Comparison of ENCODE assay signal across 29 cellular contexts in the genomic region with DNA sequence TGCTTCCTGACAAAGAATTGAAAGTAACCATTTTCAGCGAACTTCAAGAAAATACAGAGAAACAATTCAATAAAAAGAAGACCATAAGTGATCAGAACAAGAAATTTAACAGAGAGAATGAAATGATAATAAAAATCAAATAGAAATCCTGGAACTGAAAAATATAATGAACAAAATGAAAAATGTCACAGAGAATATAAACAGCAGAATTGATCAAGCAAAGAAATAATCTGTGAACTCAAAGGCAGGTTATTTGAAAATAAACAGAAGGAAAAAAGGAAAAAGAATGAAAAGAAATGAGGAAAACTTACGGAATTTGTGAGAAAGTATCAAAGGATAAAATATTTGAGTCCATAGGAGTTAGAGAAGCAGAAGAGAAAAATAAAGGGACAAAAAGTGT.
DNase-seq lines count a peak whose midpoint lies in the region; ATAC-seq, FAIRE-seq and TF ChIP-seq lines count a peak whose summit lies in the region.
"Had no signal": no experiment of that assay in that cellular context is flagged by ENCODE, and none has a peak within 500 bp of the region (broad histone marks: within the 10 kb centered on the region; RNA-seq: fewer than 3 reads in every experiment).

No MANE protein-coding gene starts in this region.

- no peak for ATAC-seq in HepG2
- no peak for ATAC-seq in right lobe of liver
- ATAC-seq in stimulated activated naive B cell treated with anti-CD40 and anti-IgM and Interleukin-4, amounts not matched to agents 10 μg/mL and 1 μg/mL and 100 μg/mL, for 72 hours (replicated peaks): no peak
- no peak for ATAC-seq in foreskin keratinocyte
- ATAC-seq: GM12878 had no signal

- no peak overlapping the region for H2AFZ ChIP-seq in HepG2 (ENCODE audit: low read length)
- no peak overlapping the region for H2AFZ ChIP-seq in PC-9

- H3K4me3 Mint-ChIP-seq in stimulated activated naive B cell treated with anti-CD40 and anti-IgM and Interleukin-4, amounts not matched to agents 10 μg/mL and 1 μg/mL and 100 μg/mL, for 72 hours: peak overlapping the region in 1 of 2 donors; percentile 10
- H3K4me3 Mint-ChIP-seq: CD14-positive monocyte; CD4-positive, alpha-beta memory T cell; CD4-positive, CD25-positive, alpha-beta regulatory T cell; CD8-positive, alpha-beta memory T cell had no signal

- peaks cover 15 to 17% of the 10 kb centered on the region in 2 donors for H3K27me3 Mint-ChIP-seq in stimulated activated naive B cell treated with anti-CD40 and anti-IgM and Interleukin-4, amounts not matched to agents 10 μg/mL and 1 μg/mL and 100 μg/mL, for 72 hours

- H3K9me3 ChIP-seq in HepG2 (ENCODE audit: low read length) (peaks cover 19% of the 10 kb centered on the region), right lobe of liver (no peaks in the 10 kb centered on the region), PC-9 (ENCODE audit: insufficient read depth, low read depth) (peaks cover 22% of the 10 kb centered on the region), adipocyte (ENCODE audit: control insufficient read depth, low read length) (peaks cover 49% of the 10 kb centered on the region)
- H3K9me3 ChIP-seq: BE2C had no signal

- DNase-seq in HepG2 (ENCODE audit: low spot score) (no peak), right lobe of liver (no peak), PC-9 (no peak), adipocyte (ENCODE audit: low read depth) (no peak), activated gamma-delta T cell (lab: John Stamatoyannopoulos, UW) (no peak), foreskin keratinocyte (no peak), NCI-H526 treated with DMSO at 0.1 percent for 48 hours (lab: John Stamatoyannopoulos, UW) (no peak)
- DNase-seq in stimulated activated naive B cell treated with anti-CD40 and anti-IgM and Interleukin-4, amounts not matched to agents 10 μg/mL and 1 μg/mL and 100 μg/mL, for 72 hours: no peak
- DNase-seq: 8988T; ACHN; BE2C; C1 segment of cervical spinal cord; CD4-positive, alpha-beta memory T cell; CD4-positive, CD25-positive, alpha-beta regulatory T cell; CD8-positive, alpha-beta memory T cell; COR-L47; DMS 273 treated with DMSO at 0.1 percent for 48 hours; DMS153; DMS53; DMS79; DND-41; EL; GDM1 had no signal

- H3K9me3 Mint-ChIP-seq in stimulated activated naive B cell treated with anti-CD40 and anti-IgM and Interleukin-4, amounts not matched to agents 10 μg/mL and 1 μg/mL and 100 μg/mL, for 72 hours: peaks cover 33 to 49% of the 10 kb centered on the region in 2 donors

- WGBS in HepG2 (ENCODE audit: low lambda C conversion rate): 22% methylated on average over 2 of the region's 2 CpGs
- 60% methylated on average over 2 of the region's 2 CpGs for WGBS in right lobe of liver (ENCODE audit: insufficient coverage, low coverage, low lambda C conversion rate, missing lambda C conversion rate)

- no peaks in the 10 kb centered on the region for H3K4me1 Mint-ChIP-seq in stimulated activated naive B cell treated with anti-CD40 and anti-IgM and Interleukin-4, amounts not matched to agents 10 μg/mL and 1 μg/mL and 100 μg/mL, for 72 hours
- H3K4me1 Mint-ChIP-seq: CD14-positive monocyte; CD4-positive, alpha-beta memory T cell; CD4-positive, CD25-positive, alpha-beta regulatory T cell; CD8-positive, alpha-beta memory T cell had no signal

- peaks cover 17 to 31% of the 10 kb centered on the region in 2 donors for H3K36me3 Mint-ChIP-seq in stimulated activated naive B cell treated with anti-CD40 and anti-IgM and Interleukin-4, amounts not matched to agents 10 μg/mL and 1 μg/mL and 100 μg/mL, for 72 hours
- H3K36me3 Mint-ChIP-seq: CD14-positive monocyte; CD4-positive, CD25-positive, alpha-beta regulatory T cell had no signal

- H4K20me1 ChIP-seq in HepG2 (ENCODE audit: insufficient read depth, low read length) (no peaks in the 10 kb centered on the region), PC-9 (ENCODE audit: insufficient read depth) (no peaks in the 10 kb centered on the region)
- H4K20me1 ChIP-seq: BLaER1 had no signal

- intact Hi-C loops in HepG2 (cut with micrococcal nuclease; ENCODE audit: unreplicated experiment): no loop called here
- intact Hi-C loops in right lobe of liver (cut with DNase I): no loop called here
- intact Hi-C loops in PC-9 (cut with micrococcal nuclease; ENCODE audit: unreplicated experiment): no loop called here

- no peaks in the 10 kb centered on the region for H3K27me3 ChIP-seq in HepG2 (ENCODE audit: control insufficient read depth in 1 of 2, insufficient read depth in 2 of 2, low read length in 2 of 2)
- H3K27me3 ChIP-seq in right lobe of liver: no peaks in the 10 kb centered on the region
- no peaks in the 10 kb centered on the region for H3K27me3 ChIP-seq in PC-9 (ENCODE audit: insufficient read depth, low read depth)
- no peaks in the 10 kb centered on the region for H3K27me3 ChIP-seq in adipocyte (replicated peaks; ENCODE audit: control insufficient read depth, insufficient read depth, low read length)
- H3K27me3 ChIP-seq in foreskin keratinocyte: peaks cover under 1% of the 10 kb centered on the region
- H3K27me3 ChIP-seq: BE2C, BLaER1 had no signal

- H3F3A ChIP-seq in PC-9 (ENCODE audit: insufficient read depth, low read depth): peaks cover 5% of the 10 kb centered on the region; the same call in 1 of the 2 replicates

- H3K9ac ChIP-seq in HepG2 (ENCODE audit: insufficient read depth, low read depth, low read length): no peak overlapping the region
- H3K9ac ChIP-seq in adipocyte (ENCODE audit: low read length): no peak overlapping the region
- H3K9ac ChIP-seq: BLaER1 had no signal

- in situ Hi-C loops in HepG2 (cut with HindIII; ENCODE audit: extremely low pct_ligation_motif_present, low pct_unique_long_range_greater_than_20kb): no loop called here

- H3K27ac Mint-ChIP-seq in stimulated activated naive B cell treated with anti-CD40 and anti-IgM and Interleukin-4, amounts not matched to agents 10 μg/mL and 1 μg/mL and 100 μg/mL, for 72 hours: peak overlapping the region; percentile 15
- H3K27ac Mint-ChIP-seq: CD14-positive monocyte; CD4-positive, alpha-beta memory T cell; CD8-positive, alpha-beta memory T cell had no signal

- H3K4me1 ChIP-seq in HepG2 (ENCODE audit: insufficient read depth, low read length) (no peaks in the 10 kb centered on the region), right lobe of liver (no peaks in the 10 kb centered on the region), PC-9 (replicated peaks; ENCODE audit: insufficient read depth) (no peaks in the 10 kb centered on the region), adipocyte (ENCODE audit: control insufficient read depth, insufficient read depth, low read length) (no peaks in the 10 kb centered on the region), foreskin keratinocyte (no peaks in the 10 kb centered on the region)
- H3K4me1 ChIP-seq: BE2C, BLaER1 had no signal

- no peaks in the 10 kb centered on the region for H3K9me2 ChIP-seq in PC-9 (ENCODE audit: insufficient read depth)

- TF ChIP-seq CTCF in HepG2 (CRISPR knock-in tag; IDR thresholded peaks at IDR 0.05) (no peak), right lobe of liver (IDR thresholded peaks at IDR 0.05) (no peak), PC-9 (conservative IDR thresholded peaks at IDR 0.05) (no peak), foreskin keratinocyte (conservative IDR thresholded peaks at IDR 0.05) (no peak)

- H3K4me2 ChIP-seq in HepG2 (ENCODE audit: low read depth, low read length) (no peak overlapping the region), PC-9 (no peak overlapping the region)
- H3K4me2 ChIP-seq: BLaER1 had no signal

- no peaks in the 10 kb centered on the region for H3K36me3 ChIP-seq in HepG2 (replicated peaks in 1 of 2; ENCODE audit: control insufficient read depth in 1 of 2, insufficient read depth in 2 of 2, low read length in 2 of 2)
- H3K36me3 ChIP-seq in right lobe of liver: no peaks in the 10 kb centered on the region
- no peaks in the 10 kb centered on the region for H3K36me3 ChIP-seq in PC-9 (ENCODE audit: low read depth)
- no peaks in the 10 kb centered on the region for H3K36me3 ChIP-seq in adipocyte (ENCODE audit: control insufficient read depth, insufficient read depth, low read length, severe bottlenecking)
- H3K36me3 ChIP-seq: BE2C, BLaER1 had no signal

- TF ChIP-seq POLR2A in HepG2 (IDR thresholded peaks at IDR 0.05; ENCODE audit: insufficient read depth in 1 of 2, low read depth in 2 of 2, low read length in 2 of 2) (no peak), right lobe of liver (IDR thresholded peaks at IDR 0.05) (no peak)

- H3K4me3 ChIP-seq in HepG2 (replicated peaks in 1 of 3; ENCODE audit: insufficient read depth in 1 of 3, low read depth in 2 of 3, low read length in 3 of 3): no peak overlapping the region
- H3K4me3 ChIP-seq in right lobe of liver: no peak overlapping the region
- H3K4me3 ChIP-seq in PC-9: 0 out of 2 replicates have a peak overlapping the region, but pooled peaks have one; percentile 5
- peak overlapping the region; percentile 5 for H3K4me3 ChIP-seq in adipocyte (ENCODE audit: low read length)
- H3K4me3 ChIP-seq: BLaER1, GM12878 had no signal

- TF ChIP-seq RAD21 in HepG2 (CRISPR knock-in tag; IDR thresholded peaks at IDR 0.05): no peak

- POLR2A ChIA-PET in HepG2 (lab: Yijun Ruan, JAX): no interaction called here
- POLR2A ChIA-PET in PC-9 (lab: Charles Lee; ENCODE audit: unreplicated experiment): no interaction called here

- CTCF ChIA-PET in HepG2 (lab: Yijun Ruan, JAX; ENCODE audit: low intra/inter-chr PET ratio, low total read pairs) (no interaction called here), PC-9 (lab: Charles Lee) (no interaction called here)

- no peak for FAIRE-seq in HepG2 (lab: Jason Lieb, UNC)
- FAIRE-seq: A204.1, GM12878, GM12892, GM18507 had no signal

- BruUV-seq in HepG2 (replicated peaks; lab: Mats Ljungman, UMichigan) (no TSS peak), PC-9 (replicated peaks; lab: Mats Ljungman, UMichigan) (no TSS peak)

- H3K27ac ChIP-seq in HepG2 (ENCODE audit: extremely low read length, insufficient read depth, low read length): no peak overlapping the region
- no peak overlapping the region for H3K27ac ChIP-seq in right lobe of liver
- H3K27ac ChIP-seq in PC-9: no peak overlapping the region
- no peak overlapping the region for H3K27ac ChIP-seq in foreskin keratinocyte
- H3K27ac ChIP-seq: BLaER1 had no signal

- H3K79me2 ChIP-seq in HepG2 (ENCODE audit: insufficient read depth, low read length) (no peaks in the 10 kb centered on the region), PC-9 (ENCODE audit: low read depth) (no peaks in the 10 kb centered on the region)

- no peak for TF ChIP-seq EP300 in HepG2 (IDR thresholded peaks at IDR 0.05; ENCODE audit: low read depth in 2 of 2, low read length in 2 of 2)
- TF ChIP-seq EP300 in HepG2 (CRISPR knock-in tag; IDR thresholded peaks at IDR 0.05; ENCODE audit: borderline replicate concordance): no peak

TF ChIP-seq in HepG2, 621 proteins besides CTCF, POLR2A, EP300 and RAD21 (continues in another document):
- 0 out of 2 replicates have a peak, but pooled peaks have one; percentile 77 for TF ChIP-seq ZNF160 (CRISPR knock-in tag; IDR thresholded peaks at IDR 0.05)

Comparison
In these comparisons a context has a peak if more than half of its experiments do, and no peak if none do; other contexts are left out.
1. H3K4me3 ChIP-seq: peak in PC-9 (single experiment) and adipocyte (single experiment); none in HepG2 (0 of 3) and right lobe of liver (0 of 3).